Comparison of ENCODE assay signal across 10 cellular contexts in genomic region chr2:172088245-172089004, GRCh38. TPM values are rescaled to one million over a fixed set of nuclear protein-coding genes. Genes with fewer than 3 reads are reported as not detected.
A peak's percentile ranks its signal among the peaks of the same experiment; 100 is the strongest.
DNase-seq lines count a peak whose midpoint lies in the region; TF ChIP-seq lines count a peak whose summit lies in the region.
"Had no signal": no experiment of that assay in that cellular context is flagged by ENCODE, and none has a peak within 500 bp of the region (broad histone marks: within the 10 kb centered on the region; RNA-seq: fewer than 3 reads in every experiment).

No MANE protein-coding gene starts in this region.

- WGBS in HUES64, result 2% methylated on average over 37 of the region's 37 CpGs
- WGBS in endodermal cell (ENCODE audit: insufficient coverage in 1 of 2, insufficient read length in 1 of 2), 2 experiments, result 3 to 4% methylated on average over 22 to 37 of the region's 37 CpGs

- peaks cover 95% of the 10 kb centered on the region for H4K20me1 ChIP-seq in neural progenitor cell (ENCODE audit: low read depth)

- H2AFZ ChIP-seq in neural progenitor cell (replicated peaks), result no peak overlapping the region

- H3K9ac ChIP-seq in HUES64 (ENCODE audit: low read depth, low read length) (no peak overlapping the region), endodermal cell (ENCODE audit: extremely low read depth, low read length, poor library complexity, severe bottlenecking) (no peak overlapping the region), neural progenitor cell (no peak overlapping the region)

- H3K27ac Mint-ChIP-seq in endodermal cell (no peak overlapping the region), neural progenitor cell (no peak overlapping the region)

- H3K27me3 ChIP-seq in HUES64 (ENCODE audit: insufficient read depth, low read length), result peaks cover 100% of the 10 kb centered on the region
- H3K27me3 ChIP-seq in endodermal cell (ENCODE audit: control insufficient read depth, insufficient read depth, low read length, poor library complexity, severe bottlenecking), result peaks cover 100% of the 10 kb centered on the region
- H3K27me3 ChIP-seq in neural progenitor cell, result peaks cover 100% of the 10 kb centered on the region

- no peaks in the 10 kb centered on the region for H3K9me3 Mint-ChIP-seq in endodermal cell
- no peaks in the 10 kb centered on the region for H3K9me3 Mint-ChIP-seq in neural progenitor cell

- peaks cover 100% of the 10 kb centered on the region for H3K27me3 Mint-ChIP-seq in endodermal cell (ENCODE audit: insufficient read depth)
- peaks cover 96% of the 10 kb centered on the region for H3K27me3 Mint-ChIP-seq in neural progenitor cell (ENCODE audit: insufficient read depth, low read depth)

- TF ChIP-seq CTCF in endodermal cell (conservative IDR thresholded peaks at IDR 0.05) (no peak), neural progenitor cell (IDR thresholded peaks at IDR 0.05) (no peak)

- peak overlapping the region; percentile 84 for H3K4me2 ChIP-seq in neural progenitor cell

- peak; percentile 51 for DNase-seq in NCI-H748 (lab: John Stamatoyannopoulos, UW; ENCODE audit: unreplicated experiment)
- DNase-seq in NCI-H748 treated with DMSO at 0.1 percent for 48 hours (lab: John Stamatoyannopoulos, UW), result no peak
- DNase-seq in endodermal cell, result peak; percentile 77
- peak; percentile 67 for DNase-seq in neural progenitor cell (ENCODE audit: low spot score)
- DNase-seq in GOT3 (lab: John Stamatoyannopoulos, UW), result no peak
- DNase-seq in DMS79 (lab: John Stamatoyannopoulos, UW), result no peak
- DNase-seq in DMS114 treated with DMSO at 0.1 percent for 48 hours (lab: John Stamatoyannopoulos, UW; ENCODE audit: unreplicated experiment), result no peak
- DNase-seq: dermis blood vessel endothelial cell, NCI-H1105 had no signal

- H3K4me1 Mint-ChIP-seq in endodermal cell (peaks cover 40% of the 10 kb centered on the region), neural progenitor cell (peaks cover 44% of the 10 kb centered on the region)

- no peaks in the 10 kb centered on the region for H3K36me3 Mint-ChIP-seq in endodermal cell (ENCODE audit: low read depth)
- H3K36me3 Mint-ChIP-seq in neural progenitor cell, result no peaks in the 10 kb centered on the region

- H3K36me3 ChIP-seq in HUES64 (ENCODE audit: insufficient read depth, low read length), result no peaks in the 10 kb centered on the region
- no peaks in the 10 kb centered on the region for H3K36me3 ChIP-seq in endodermal cell (ENCODE audit: control insufficient read depth, insufficient read depth, low read length)
- no peaks in the 10 kb centered on the region for H3K36me3 ChIP-seq in neural progenitor cell

- H3K4me3 ChIP-seq in HUES64 (ENCODE audit: low read length), result peak overlapping the region; percentile 40
- no peak overlapping the region for H3K4me3 ChIP-seq in endodermal cell (ENCODE audit: low read length)
- H3K4me3 ChIP-seq in neural progenitor cell, result no peak overlapping the region

- H3K79me2 ChIP-seq in neural progenitor cell (ENCODE audit: low read depth), result no peaks in the 10 kb centered on the region

- H3K4me3 Mint-ChIP-seq in endodermal cell (peak overlapping the region; percentile 43), neural progenitor cell (peak overlapping the region; percentile 22)

- H3K9me3 ChIP-seq in HUES64 (ENCODE audit: insufficient read depth, low read depth, low read length) (no peaks in the 10 kb centered on the region), endodermal cell (ENCODE audit: control insufficient read depth, low read length) (no peaks in the 10 kb centered on the region), neural progenitor cell (ENCODE audit: low read depth) (no peaks in the 10 kb centered on the region)

- H3K4me1 ChIP-seq in HUES64 (ENCODE audit: insufficient read depth, low read length) (peaks cover 42% of the 10 kb centered on the region), endodermal cell (ENCODE audit: control insufficient read depth, insufficient read depth, low read length) (peaks cover 3% of the 10 kb centered on the region), neural progenitor cell (peaks cover 37% of the 10 kb centered on the region)

- H3K27ac ChIP-seq in HUES64 (ENCODE audit: low read depth, low read length) (no peak overlapping the region), endodermal cell (ENCODE audit: low read depth, low read length) (no peak overlapping the region), neural progenitor cell (no peak overlapping the region)

- H3F3A ChIP-seq in neural progenitor cell (ENCODE audit: low read depth), result peaks cover 72% of the 10 kb centered on the region

RNA-seq across cellular contexts. Expression of gene DLX1, which starts 3.1 kb away (rescaled TPM):
- polyA plus RNA-seq in HUES64 (2013, experiment 1 of 2), result 2.3 TPM
- polyA plus RNA-seq in HUES64 (2013, experiment 2 of 2), result 1.6 TPM
- total RNA-seq in endodermal cell (not detected), neural progenitor cell (ENCODE audit: low replicate concordance) (not detected in 2 replicates)
- polyA plus RNA-seq in endodermal cell (2013, experiment 1 of 2), result 10.5 TPM
- 14.9 TPM for polyA plus RNA-seq in endodermal cell (2013, experiment 2 of 2)
- total RNA-seq: dermis blood vessel endothelial cell had no signal

RNA-seq across cellular contexts. Expression of gene DLX2, which starts 14.3 kb away (rescaled TPM):
- 0.95 TPM for polyA plus RNA-seq in HUES64 (2013, experiment 1 of 2)
- 1.8 TPM for polyA plus RNA-seq in HUES64 (2013, experiment 2 of 2)
- total RNA-seq in endodermal cell, result under 1 TPM in 1 of 2 donors, not detected in 1; 0.13 TPM
- 8.9 TPM for polyA plus RNA-seq in endodermal cell (2013, experiment 1 of 2)
- polyA plus RNA-seq in endodermal cell (2013, experiment 2 of 2), result 11.6 TPM
- 0.19 TPM in 1 of 2 replicates, not detected in the other for total RNA-seq in neural progenitor cell (ENCODE audit: low replicate concordance)
- total RNA-seq: dermis blood vessel endothelial cell had no signal

Comparison
In these comparisons a context has a peak if more than half of its experiments do, and no peak if none do; other contexts are left out.
1. DNase-seq: peak in NCI-H748 (single experiment), endodermal cell (single experiment) and neural progenitor cell (single experiment); none in NCI-H748 treated with DMSO at 0.1 percent for 48 hours (single experiment), GOT3 (single experiment), DMS79 (single experiment) and DMS114 treated with DMSO at 0.1 percent for 48 hours (single experiment).